In genomic region chr2:207983654-207984053, GRCh38 we compare ENCODE assay signal across 13 cellular contexts. TPM values are rescaled to one million over a fixed set of nuclear protein-coding genes. Genes with fewer than 3 reads are reported as not detected.
DNase-seq lines count a peak whose midpoint lies in the region; ATAC-seq and TF ChIP-seq lines count a peak whose summit lies in the region.
"Had no signal": no experiment of that assay in that cellular context is flagged by ENCODE, and none has a peak within 500 bp of the region (broad histone marks: within the 10 kb centered on the region; RNA-seq: fewer than 3 reads in every experiment).

No MANE protein-coding gene starts in this region.

- H3K9me3 ChIP-seq in upper lobe of left lung (no peaks in the 10 kb centered on the region), GM23248 (ENCODE audit: low read depth) (no peaks in the 10 kb centered on the region)

- no peaks in the 10 kb centered on the region for H3K36me3 ChIP-seq in upper lobe of left lung
- no peaks in the 10 kb centered on the region for H3K36me3 ChIP-seq in GM23248 (ENCODE audit: low read depth)
- H3K36me3 ChIP-seq: cardiac muscle cell had no signal

- in situ Hi-C loops in GM23248 (cut with MboI), result no loop called here

- ATAC-seq in HG02798 (IDR thresholded peaks at IDR 0.05; ENCODE audit: poor library complexity, unreplicated experiment), result peak; percentile 65
- ATAC-seq in upper lobe of left lung (ENCODE audit: low FRiP score in 2 of 2), result peak; percentile 55 to 56
- ATAC-seq: PC-3 had no signal

- H3K9ac ChIP-seq in GM23248, result no peak overlapping the region

- no peaks in the 10 kb centered on the region for H4K20me1 ChIP-seq in GM23248 (ENCODE audit: insufficient read depth)

- H3K9me2 ChIP-seq in GM23248 (ENCODE audit: insufficient read depth), result no peaks in the 10 kb centered on the region

- no peak for DNase-seq in activated T-cell treated with anti-CD3 and anti-CD28 coated beads, Interleukin-2, amount 50 U/mL, for 24 hours
- DNase-seq in activated T-cell treated with anti-CD3 and anti-CD28 coated beads, Interleukin-2, amount 50 U/mL, for 1 hour, result no peak
- DNase-seq in NAMALWA (ENCODE audit: low spot score), result peak; percentile 31
- no peak for DNase-seq in upper lobe of left lung
- no peak for DNase-seq in SK-N-DZ (ENCODE audit: low spot score)
- no peak for DNase-seq in GM23248
- no peak for DNase-seq in putamen (ENCODE audit: low spot score)
- DNase-seq: 8988T; IMR-90; PC-3; stimulated activated CD4-positive, alpha-beta T cell treated with anti-CD3 and anti-CD28 coated beads, Interleukin-2, amount 100 ng/mL, for 24 hours had no signal

- TF ChIP-seq CTCF in upper lobe of left lung (IDR thresholded peaks at IDR 0.05), result no peak

- H3K36me3 Mint-ChIP-seq in activated T-cell treated with anti-CD3 and anti-CD28 coated beads, Interleukin-2, amount 50 U/mL, for 24 hours (ENCODE audit: low read depth), result peaks cover 6% of the 10 kb centered on the region

- H3F3A ChIP-seq in GM23248 (ENCODE audit: insufficient read depth), result no peaks in the 10 kb centered on the region

- TF ChIP-seq EP300 in upper lobe of left lung (IDR thresholded peaks at IDR 0.05), result no peak

- H3K27ac ChIP-seq in upper lobe of left lung, result no peak overlapping the region
- no peak overlapping the region for H3K27ac ChIP-seq in GM23248
- H3K27ac ChIP-seq: cardiac muscle cell had no signal

- peaks cover 11% of the 10 kb centered on the region for H3K4me1 Mint-ChIP-seq in activated T-cell treated with anti-CD3 and anti-CD28 coated beads, Interleukin-2, amount 50 U/mL, for 24 hours (ENCODE audit: low read depth)

- peaks cover 0 to 7% (median 0%) of the 10 kb centered on the region in 4 donors for H3K4me1 ChIP-seq in upper lobe of left lung
- no peaks in the 10 kb centered on the region for H3K4me1 ChIP-seq in GM23248 (ENCODE audit: insufficient read depth)

- no peak overlapping the region for H3K4me3 Mint-ChIP-seq in activated T-cell treated with anti-CD3 and anti-CD28 coated beads, Interleukin-2, amount 50 U/mL, for 24 hours

- peak overlapping the region; percentile 46 for H3K27ac Mint-ChIP-seq in activated T-cell treated with anti-CD3 and anti-CD28 coated beads, Interleukin-2, amount 50 U/mL, for 24 hours

- no peaks in the 10 kb centered on the region for H3K9me3 Mint-ChIP-seq in activated T-cell treated with anti-CD3 and anti-CD28 coated beads, Interleukin-2, amount 50 U/mL, for 24 hours

- H3K27me3 ChIP-seq in upper lobe of left lung (no peaks in the 10 kb centered on the region), GM23248 (replicated peaks; ENCODE audit: insufficient read depth) (no peaks in the 10 kb centered on the region)
- H3K27me3 ChIP-seq: cardiac muscle cell had no signal

- H3K4me3 ChIP-seq in upper lobe of left lung, result no peak overlapping the region
- H3K4me3 ChIP-seq in GM23248, result no peak overlapping the region
- H3K4me3 ChIP-seq: cardiac muscle cell had no signal

- no peaks in the 10 kb centered on the region for H3K27me3 Mint-ChIP-seq in activated T-cell treated with anti-CD3 and anti-CD28 coated beads, Interleukin-2, amount 50 U/mL, for 24 hours

- 55 to 60% methylated on average over 2 of the region's 2 CpGs for WGBS in upper lobe of left lung, 2 donors
- WGBS in GM23248 (ENCODE audit: low coverage in 1 of 2, low lambda C conversion rate in 2 of 2, missing lambda C conversion rate in 2 of 2), 2 experiments, result 94 to 95% methylated on average over 2 of the region's 2 CpGs

- no peak overlapping the region for H2AFZ ChIP-seq in GM23248

- no peak for TF ChIP-seq POLR2A in upper lobe of left lung (IDR thresholded peaks at IDR 0.05)

- H3K4me2 ChIP-seq in GM23248 (ENCODE audit: unreplicated experiment), result no peak overlapping the region

- H3K79me2 ChIP-seq in GM23248 (ENCODE audit: insufficient read depth), result 0 out of 2 replicates have a peak, but pooled peaks cover 3% of the 10 kb centered on the region

RNA-seq across cellular contexts. Expression of gene PLEKHM3, which starts 41.7 kb away (rescaled TPM):
- total RNA-seq in upper lobe of left lung, result 10 to 100 TPM; 16.4 to 56.3 (median 28.6) TPM
- 6.6 and 6.9 TPM in 2 replicates for polyA plus RNA-seq in SK-N-DZ (2014; cell fraction: cytosol; rRNA removed)
- 3.1 and 5.9 TPM in 2 replicates for polyA plus RNA-seq in SK-N-DZ (2014; cell fraction: nucleus; rRNA removed)
- total RNA-seq in GM23248 (2014; rRNA removed; shearing (Covaris generic)), result 6.6 and 19.9 TPM in 2 replicates
- 3.5 and 4.9 TPM in 2 replicates for polyA plus RNA-seq in GM23248 (2016; fragmentation: Nextera tagmentation; extraction: Ambion mirVana)
